ENCODE assay signal across 33 cellular contexts in the genomic region with DNA sequence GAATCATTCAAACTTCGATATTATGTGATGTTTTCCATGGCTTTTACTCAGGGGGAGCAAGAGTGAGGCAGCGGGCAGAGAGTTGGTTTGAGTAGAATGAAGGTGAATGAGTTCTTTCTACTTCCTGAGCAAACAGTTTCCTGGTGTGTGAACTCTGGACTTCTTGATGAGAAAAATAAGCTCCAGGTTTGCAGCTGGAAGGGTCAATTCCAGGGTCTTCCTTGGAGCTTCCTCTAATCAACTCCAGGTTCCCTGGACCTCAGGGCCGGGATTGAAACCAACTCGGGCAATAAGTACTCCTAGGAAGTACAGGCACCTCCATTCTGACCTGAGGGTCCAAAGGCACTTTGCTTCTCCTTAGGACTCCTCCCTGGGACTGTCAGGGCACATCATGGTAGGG.
DNase-seq lines count a peak whose midpoint lies in the region; ATAC-seq, FAIRE-seq and TF ChIP-seq lines count a peak whose summit lies in the region.
"Had no signal": no experiment of that assay in that cellular context is flagged by ENCODE, and none has a peak within 500 bp of the region (broad histone marks: within the 10 kb centered on the region; RNA-seq: fewer than 3 reads in every experiment).

No MANE protein-coding gene starts in this region.

- no peak; a peak in 1 of 4 replicates for TF ChIP-seq EP300 in HepG2 (IDR thresholded peaks at IDR 0.05; ENCODE audit: low read depth in 2 of 2, low read length in 2 of 2)
- no peak for TF ChIP-seq EP300 in HepG2 (CRISPR knock-in tag; IDR thresholded peaks at IDR 0.05; ENCODE audit: borderline replicate concordance)

- TF ChIP-seq RAD21 in HepG2 (CRISPR knock-in tag; IDR thresholded peaks at IDR 0.05) (no peak), liver (IDR thresholded peaks at IDR 0.05) (no peak)

- peak overlapping the region; percentile 62 for H3K4me2 ChIP-seq in HepG2 (ENCODE audit: low read depth, low read length)
- H3K4me2 ChIP-seq: A549; BLaER1; BLaER1 treated with 17β-estradiol and CSF1 and Interleukin-3, amounts not matched to agents 10 nM and 100 nM had no signal

- H3K27me3 ChIP-seq in HepG2 (ENCODE audit: control insufficient read depth in 1 of 2, insufficient read depth in 2 of 2, low read length in 2 of 2) (no peaks in the 10 kb centered on the region), liver (ENCODE audit: control insufficient read depth in 4 of 4, insufficient read depth in 4 of 4, low read length in 3 of 4) (no peaks in the 10 kb centered on the region), right lobe of liver (no peaks in the 10 kb centered on the region)
- H3K27me3 ChIP-seq: BE2C; BLaER1; BLaER1 treated with 17β-estradiol and CSF1 and Interleukin-3, amounts not matched to agents 10 nM and 100 nM had no signal

- H3K9ac ChIP-seq in HepG2 (ENCODE audit: insufficient read depth, low read depth, low read length) (peak overlapping the region; percentile 32; the same call in 1 of the 2 replicates), liver (ENCODE audit: low read depth in 1 of 2, low read length in 2 of 2) (no peak overlapping the region)
- H3K9ac ChIP-seq: BLaER1; BLaER1 treated with 17β-estradiol and CSF1 and Interleukin-3, amounts not matched to agents 10 nM and 100 nM had no signal

- intact Hi-C loops in HepG2 (cut with micrococcal nuclease; ENCODE audit: unreplicated experiment), result loop anchor here (10.0 kb wide), 1 partner anchor 249 kb away; no protein-coding TSS in a partner anchor
- intact Hi-C loops in right lobe of liver (cut with DNase I), result loop anchor here in 1 of 2 donors (5.0 kb wide), 1 partner anchor 251 kb away; no protein-coding TSS in a partner anchor

- TF ChIP-seq CTCF in HepG2 (CRISPR knock-in tag; IDR thresholded peaks at IDR 0.05) (no peak), liver (IDR thresholded peaks at IDR 0.05; ENCODE audit: low read depth, low read length, missing input control) (no peak), right lobe of liver (IDR thresholded peaks at IDR 0.05) (no peak)

- DNase-seq in HepG2 (ENCODE audit: low spot score) (peak; percentile 47), right lobe of liver (no peak), NCI-H82 (lab: John Stamatoyannopoulos, UW) (no peak), NCI-H510A treated with DMSO at 0.1 percent for 48 hours (lab: John Stamatoyannopoulos, UW) (no peak)
- DNase-seq: 8988T; ACHN; AML-193; BE2C; C1 segment of cervical spinal cord; Caco-2; Calu3; CD4-positive, alpha-beta memory T cell; CD4-positive, alpha-beta T cell; CD4-positive, CD25-positive, alpha-beta regulatory T cell; CD8-positive, alpha-beta memory T cell; CD8-positive, alpha-beta T cell; COR-L47; DMS 273 treated with DMSO at 0.1 percent for 48 hours; DMS153; DMS53; DMS79; DMS79 treated with DMSO at 0.1 percent for 48 hours; DND-41; EL had no signal

- H3K9me3 ChIP-seq in HepG2 (ENCODE audit: low read length) (no peaks in the 10 kb centered on the region), liver (ENCODE audit: control insufficient read depth in 4 of 4, low read length in 3 of 4) (no peaks in the 10 kb centered on the region), right lobe of liver (no peaks in the 10 kb centered on the region)
- H3K9me3 ChIP-seq: A549; BE2C; BLaER1; BLaER1 treated with 17β-estradiol and CSF1 and Interleukin-3, amounts not matched to agents 10 nM and 100 nM; Caco-2 had no signal

- H3K27ac ChIP-seq in HepG2 (ENCODE audit: extremely low read length, insufficient read depth, low read length) (peak overlapping the region; percentile 82), liver (ENCODE audit: low read depth in 1 of 2, low read length in 2 of 2) (peak overlapping the region; percentile 54 to 72), right lobe of liver (peak overlapping the region; percentile 49 to 85 (median 61))
- H3K27ac ChIP-seq: 22Rv1; A549; BLaER1; BLaER1 treated with 17β-estradiol and CSF1 and Interleukin-3, amounts not matched to agents 10 nM and 100 nM; C4-2B had no signal

- POLR2A ChIA-PET in HepG2 (lab: Yijun Ruan, JAX), result interaction anchor here (1.5 kb wide), 1 partner anchor 414 kb away, joined by 3 read pairs; no protein-coding TSS in a partner anchor

- CTCF ChIA-PET in HepG2 (lab: Yijun Ruan, JAX; ENCODE audit: low intra/inter-chr PET ratio, low total read pairs), result no interaction called here

- 18% methylated on average over 4 of the region's 4 CpGs for WGBS in HepG2 (ENCODE audit: low lambda C conversion rate)
- WGBS in liver, result 82% methylated on average over 4 of the region's 4 CpGs
- 60% methylated on average over 2 of the region's 4 CpGs for WGBS in right lobe of liver (ENCODE audit: insufficient coverage, low coverage, low lambda C conversion rate, missing lambda C conversion rate)

- H4K20me1 ChIP-seq in HepG2 (ENCODE audit: insufficient read depth, low read length), result no peaks in the 10 kb centered on the region
- H4K20me1 ChIP-seq: BLaER1; BLaER1 treated with 17β-estradiol and CSF1 and Interleukin-3, amounts not matched to agents 10 nM and 100 nM had no signal

- no peak overlapping the region for H2AFZ ChIP-seq in HepG2 (ENCODE audit: low read length)

- peak; percentile 3; the same call in 1 of the 3 replicates for ATAC-seq in HepG2
- no peak for ATAC-seq in right lobe of liver
- ATAC-seq in GM21528 (IDR thresholded peaks at IDR 0.05; ENCODE audit: low FRiP score, unreplicated experiment), result no peak
- ATAC-seq: A549; CD8-positive, alpha-beta T cell had no signal

- TF ChIP-seq POLR2A in HepG2 (IDR thresholded peaks at IDR 0.05; ENCODE audit: insufficient read depth in 1 of 2, low read depth in 2 of 2, low read length in 2 of 2) (no peak), right lobe of liver (IDR thresholded peaks at IDR 0.05) (no peak)

- H3K79me2 ChIP-seq in HepG2 (ENCODE audit: insufficient read depth, low read length), result no peaks in the 10 kb centered on the region

- in situ Hi-C loops in HepG2 (cut with HindIII; ENCODE audit: extremely low pct_ligation_motif_present, low pct_unique_long_range_greater_than_20kb), result no loop called here

- BruUV-seq in HepG2 (replicated peaks; lab: Mats Ljungman, UMichigan), result no TSS peak

- FAIRE-seq in HepG2 (lab: Jason Lieb, UNC), result no peak
- FAIRE-seq: A204.1, D721Med had no signal

- peaks cover 76% of the 10 kb centered on the region for H3K4me1 ChIP-seq in HepG2 (ENCODE audit: insufficient read depth, low read length)
- H3K4me1 ChIP-seq in liver (ENCODE audit: control insufficient read depth in 4 of 4, insufficient read depth in 4 of 4, low read length in 3 of 4), result peaks cover 11 to 52% (median 38%) of the 10 kb centered on the region in 4 donors
- peaks cover 0 to 61% (median 21%) of the 10 kb centered on the region in 4 donors for H3K4me1 ChIP-seq in right lobe of liver
- H3K4me1 ChIP-seq: A549, BE2C, BLaER1, Caco-2 had no signal

- no peaks in the 10 kb centered on the region for H3K36me3 ChIP-seq in HepG2 (replicated peaks in 1 of 2; ENCODE audit: control insufficient read depth in 1 of 2, insufficient read depth in 2 of 2, low read length in 2 of 2)
- H3K36me3 ChIP-seq in liver (ENCODE audit: control insufficient read depth in 4 of 4, insufficient read depth in 3 of 4, low read depth in 1 of 4, low read length in 3 of 4), result no peaks in the 10 kb centered on the region
- no peaks in the 10 kb centered on the region for H3K36me3 ChIP-seq in right lobe of liver
- H3K36me3 ChIP-seq: BE2C; BLaER1; BLaER1 treated with 17β-estradiol and CSF1 and Interleukin-3, amounts not matched to agents 10 nM and 100 nM had no signal

- H3K4me3 ChIP-seq in HepG2 (replicated peaks in 1 of 3; ENCODE audit: insufficient read depth in 1 of 3, low read depth in 2 of 3, low read length in 3 of 3), result peak overlapping the region in 1 of 3 experiments; percentile 40; a peak in 1 of 6 replicates
- H3K4me3 ChIP-seq in liver (ENCODE audit: low read depth in 1 of 3, low read length in 3 of 3), result no peak overlapping the region
- H3K4me3 ChIP-seq in right lobe of liver, result no peak overlapping the region
- H3K4me3 ChIP-seq: A549; BLaER1; BLaER1 treated with 17β-estradiol and CSF1 and Interleukin-3, amounts not matched to agents 10 nM and 100 nM had no signal

TF ChIP-seq in HepG2, 621 proteins besides CTCF, POLR2A, EP300 and RAD21 (continues in another document):
- TF ChIP-seq NR2F6 (IDR thresholded peaks at IDR 0.05) (0 out of 2 replicates have a peak, but pooled peaks have one; percentile 25), NR2F6 (CRISPR knock-in tag; IDR thresholded peaks at IDR 0.05) (no peak), SP2 (CRISPR knock-in tag; IDR thresholded peaks at IDR 0.05) (no peak)

TF ChIP-seq in liver, 16 proteins besides CTCF, POLR2A, EP300 and RAD21:
- TF ChIP-seq HNF4A (conservative IDR thresholded peaks at IDR 0.05) (peak; percentile 6 to 32), SP1 (IDR thresholded peaks at IDR 0.05) (no peak)
- TF ChIP-seq, protein P1, sequence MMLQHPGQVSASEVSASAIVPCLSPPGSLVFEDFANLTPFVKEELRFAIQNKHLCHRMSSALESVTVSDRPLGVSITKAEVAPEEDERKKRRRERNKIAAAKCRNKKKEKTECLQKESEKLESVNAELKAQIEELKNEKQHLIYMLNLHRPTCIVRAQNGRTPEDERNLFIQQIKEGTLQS (IDR thresholded peaks at IDR 0.05), result no peak
